Comparison of ENCODE assay signal across 1 cellular context in genomic region chr11:67642490-67643120, GRCh38.
TF ChIP-seq lines count a peak whose summit lies in the region.

No MANE protein-coding gene starts in this region.

TF ChIP-seq in HepG2, 621 proteins besides CTCF, POLR2A, EP300 and RAD21:
- TF ChIP-seq ZMYM3 (CRISPR knock-in tag; IDR thresholded peaks at IDR 0.05) (0 out of 2 replicates have a peak, but pooled peaks have one; percentile 15), ZNF629 (CRISPR knock-in tag; conservative IDR thresholded peaks at IDR 0.05) (peak; percentile 73), TIGD3 (CRISPR knock-in tag; IDR thresholded peaks at IDR 0.05; ENCODE audit: borderline replicate concordance) (no peak)
TF ChIP-seq in HepG2: peak in this region for 2.
